Comparison of ENCODE assay signal across 19 cellular contexts in the genomic region with DNA sequence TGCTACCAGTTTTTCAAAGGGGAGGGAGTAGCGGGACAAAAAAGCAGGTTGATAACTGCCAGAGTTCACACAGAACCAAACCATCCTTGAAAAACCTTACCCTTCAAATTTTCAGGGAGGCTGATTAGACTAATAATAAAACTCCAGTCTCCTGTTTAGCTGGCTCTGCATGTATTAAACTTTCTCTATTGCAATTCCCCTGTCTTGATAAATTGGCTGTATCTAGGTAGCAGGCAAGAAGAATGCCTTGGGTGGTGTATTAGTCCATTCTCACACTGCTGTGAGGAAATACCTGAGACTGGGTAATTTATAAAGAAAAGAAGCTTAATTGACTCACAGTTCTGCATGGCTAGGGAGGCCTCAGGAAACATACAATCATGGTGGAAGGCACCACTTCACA. TPM values are rescaled to one million over a fixed set of nuclear protein-coding genes. Genes with fewer than 3 reads are reported as not detected.
DNase-seq lines count a peak whose midpoint lies in the region; ATAC-seq and TF ChIP-seq lines count a peak whose summit lies in the region.
"Had no signal": no experiment of that assay in that cellular context is flagged by ENCODE, and none has a peak within 500 bp of the region (broad histone marks: within the 10 kb centered on the region; RNA-seq: fewer than 3 reads in every experiment).

No MANE protein-coding gene starts in this region.

- H2BK12ac ChIP-seq in neuronal stem cell (ENCODE audit: low read length), result no peak overlapping the region

- H3K79me1 ChIP-seq in mesendoderm (ENCODE audit: low read length) (no peaks in the 10 kb centered on the region), neuronal stem cell (ENCODE audit: low read depth, low read length) (no peaks in the 10 kb centered on the region)

- ATAC-seq in WTC11, result no peak

- TF ChIP-seq CTCF in WTC11 (IDR thresholded peaks at IDR 0.05), result no peak
- TF ChIP-seq CTCF in type B pancreatic cell (conservative IDR thresholded peaks at IDR 0.05), result no peak

- CTCF ChIA-PET in WTC11 (lab: Charles Lee), result no interaction called here
- CTCF ChIA-PET in CD8-positive, alpha-beta memory T cell (lab: Charles Lee), result no interaction called here

- H3K27ac Mint-ChIP-seq in WTC11 (peak overlapping the region; percentile 73; the same call in 1 of the 2 replicates), type B pancreatic cell (no peak overlapping the region)
- no peak overlapping the region for H3K27ac Mint-ChIP-seq in CD8-positive, alpha-beta memory T cell
- H3K27ac Mint-ChIP-seq: CD14-positive monocyte; CD4-positive, alpha-beta memory T cell; CD4-positive, CD25-positive, alpha-beta regulatory T cell had no signal

- H3K36me3 ChIP-seq in mesendoderm (ENCODE audit: control insufficient read depth, insufficient read depth, low read length) (peaks cover 7% of the 10 kb centered on the region), neuronal stem cell (replicated peaks in 1 of 2; ENCODE audit: control insufficient read depth in 2 of 2, insufficient read depth in 2 of 2, low read length in 2 of 2) (no peaks in the 10 kb centered on the region)
- no peaks in the 10 kb centered on the region for H3K36me3 ChIP-seq in CD8-positive, alpha-beta memory T cell (ENCODE audit: insufficient read depth, low read length)
- H3K36me3 ChIP-seq: BE2C, BLaER1 had no signal

- no peak overlapping the region for H3K18ac ChIP-seq in mesendoderm (ENCODE audit: low read length)
- H3K18ac ChIP-seq in neuronal stem cell (ENCODE audit: low read length), result no peak overlapping the region

- H3K27me3 ChIP-seq in mesendoderm (ENCODE audit: insufficient read depth, low read length, poor library complexity) (no peaks in the 10 kb centered on the region), neuronal stem cell (ENCODE audit: control insufficient read depth in 3 of 3, insufficient read depth in 3 of 3, low read depth in 1 of 3, low read length in 3 of 3) (peaks cover 0 to 8% (median 0%) of the 10 kb centered on the region in 3 experiments)
- H3K27me3 ChIP-seq in CD8-positive, alpha-beta memory T cell (ENCODE audit: insufficient read depth, low read length, poor library complexity, severe bottlenecking), result no peaks in the 10 kb centered on the region
- H3K27me3 ChIP-seq: BE2C had no signal

- peak overlapping the region; percentile 28 for H3K27ac ChIP-seq in mesendoderm (ENCODE audit: low read depth, low read length)
- no peak overlapping the region for H3K27ac ChIP-seq in CD8-positive, alpha-beta memory T cell (ENCODE audit: low read depth, low read length)
- no peak overlapping the region for H3K27ac ChIP-seq in neuronal stem cell (replicated peaks; ENCODE audit: low read length)
- H3K27ac ChIP-seq: BLaER1 had no signal

- H3K4me1 ChIP-seq in mesendoderm (ENCODE audit: control insufficient read depth, low read depth, low read length) (peaks cover 2% of the 10 kb centered on the region), neuronal stem cell (ENCODE audit: control insufficient read depth in 2 of 2, insufficient read depth in 1 of 2, low read depth in 1 of 2, low read length in 2 of 2) (no peaks in the 10 kb centered on the region)
- H3K4me1 ChIP-seq in CD8-positive, alpha-beta memory T cell (ENCODE audit: insufficient read depth, low read length), result no peaks in the 10 kb centered on the region
- H3K4me1 ChIP-seq: BE2C, Caco-2 had no signal

- H3K4me2 ChIP-seq in mesendoderm (ENCODE audit: low read length) (no peak overlapping the region), neuronal stem cell (ENCODE audit: insufficient read depth, low read length, poor library complexity, severe bottlenecking) (no peak overlapping the region)
- H3K4me2 ChIP-seq: BLaER1 had no signal

- no peak overlapping the region for H3K4me3 ChIP-seq in mesendoderm (ENCODE audit: low read length)
- no peak overlapping the region for H3K4me3 ChIP-seq in CD8-positive, alpha-beta memory T cell (ENCODE audit: low read length)
- no peak overlapping the region for H3K4me3 ChIP-seq in neuronal stem cell (ENCODE audit: low read length in 2 of 2)
- H3K4me3 ChIP-seq: BLaER1 had no signal

- no peak overlapping the region for H2BK15ac ChIP-seq in mesendoderm (replicated peaks; ENCODE audit: low read depth)
- H2BK15ac ChIP-seq in neuronal stem cell (ENCODE audit: low read length), result no peak overlapping the region

- no peak overlapping the region for H2BK120ac ChIP-seq in mesendoderm (ENCODE audit: low read depth, low read length)
- H2BK120ac ChIP-seq in neuronal stem cell (ENCODE audit: low read depth, low read length), result no peak overlapping the region

- H3K79me2 ChIP-seq in mesendoderm (ENCODE audit: control insufficient read depth, insufficient read depth, low read length), result peaks cover 8% of the 10 kb centered on the region

- H4K8ac ChIP-seq in mesendoderm (ENCODE audit: low read depth, low read length), result no peak overlapping the region
- no peak overlapping the region for H4K8ac ChIP-seq in neuronal stem cell (ENCODE audit: low read depth, low read length)

- H3K27me3 Mint-ChIP-seq in WTC11 (ENCODE audit: low read depth) (no peaks in the 10 kb centered on the region), type B pancreatic cell (peaks cover 7% of the 10 kb centered on the region)
- peaks cover 0 to 6% of the 10 kb centered on the region in 2 donors for H3K27me3 Mint-ChIP-seq in CD8-positive, alpha-beta memory T cell

- no peak overlapping the region for H3K14ac ChIP-seq in neuronal stem cell (ENCODE audit: low read length)

- H2AK5ac ChIP-seq in mesendoderm (ENCODE audit: low read length) (no peak overlapping the region), neuronal stem cell (ENCODE audit: low read depth, low read length) (no peak overlapping the region)

- H3K9me3 Mint-ChIP-seq in WTC11 (no peaks in the 10 kb centered on the region), type B pancreatic cell (no peaks in the 10 kb centered on the region)
- H3K9me3 Mint-ChIP-seq in CD8-positive, alpha-beta memory T cell, result peaks cover 0 to 5% (median 3%) of the 10 kb centered on the region in 5 donors

- H3K9ac ChIP-seq in mesendoderm (ENCODE audit: low read length), result no peak overlapping the region
- H3K9ac ChIP-seq in neuronal stem cell (ENCODE audit: low read depth, low read length, poor library complexity), result no peak overlapping the region
- H3K9ac ChIP-seq: BLaER1 had no signal

- H4K5ac ChIP-seq in mesendoderm (ENCODE audit: low read length), result no peak overlapping the region

- no peak overlapping the region for H2AFZ ChIP-seq in neuronal stem cell (ENCODE audit: low read length)

- POLR2A ChIA-PET in WTC11 (lab: Charles Lee), result no interaction called here
- POLR2A ChIA-PET in CD8-positive, alpha-beta memory T cell (lab: Charles Lee), result no interaction called here

- H3K23ac ChIP-seq in mesendoderm (ENCODE audit: low read length) (no peak overlapping the region), neuronal stem cell (ENCODE audit: low read depth, low read length, poor library complexity) (no peak overlapping the region)

- H2BK5ac ChIP-seq in mesendoderm (ENCODE audit: low read length), result no peak overlapping the region
- no peak overlapping the region for H2BK5ac ChIP-seq in neuronal stem cell (ENCODE audit: low read length)

- peaks cover 82% of the 10 kb centered on the region for H3K4me1 Mint-ChIP-seq in WTC11
- no peaks in the 10 kb centered on the region for H3K4me1 Mint-ChIP-seq in CD8-positive, alpha-beta memory T cell
- H3K4me1 Mint-ChIP-seq in type B pancreatic cell (ENCODE audit: unreplicated experiment), result no peaks in the 10 kb centered on the region
- H3K4me1 Mint-ChIP-seq: CD4-positive, alpha-beta memory T cell; CD4-positive, CD25-positive, alpha-beta regulatory T cell had no signal

- peaks cover 75% of the 10 kb centered on the region for H3K36me3 Mint-ChIP-seq in WTC11
- H3K36me3 Mint-ChIP-seq in CD8-positive, alpha-beta memory T cell, result peaks cover 0 to 8% (median 0%) of the 10 kb centered on the region in 3 donors
- peaks cover 4% of the 10 kb centered on the region for H3K36me3 Mint-ChIP-seq in type B pancreatic cell
- H3K36me3 Mint-ChIP-seq: CD14-positive monocyte; CD4-positive, CD25-positive, alpha-beta regulatory T cell had no signal

- H3K56ac ChIP-seq in mesendoderm (ENCODE audit: low read length), result no peak overlapping the region

- H3K4me3 Mint-ChIP-seq in WTC11 (no peak overlapping the region), type B pancreatic cell (no peak overlapping the region)
- no peak overlapping the region for H3K4me3 Mint-ChIP-seq in CD8-positive, alpha-beta memory T cell
- H3K4me3 Mint-ChIP-seq: CD4-positive, CD25-positive, alpha-beta regulatory T cell had no signal

- no CpG with 5 or more reads among the region's 1 CpG for WGBS in mesendoderm (ENCODE audit: extremely low coverage, insufficient coverage, low lambda C conversion rate)
- no CpG with 5 or more reads among the region's 1 CpG for WGBS in neuronal stem cell (ENCODE audit: extremely low coverage in 2 of 2, insufficient read length in 2 of 2, insufficient replicate concordance in 1 of 2), 2 donors

- no peaks in the 10 kb centered on the region for H3K9me3 ChIP-seq in CD8-positive, alpha-beta memory T cell (ENCODE audit: low read length)
- no peaks in the 10 kb centered on the region for H3K9me3 ChIP-seq in neuronal stem cell (replicated peaks in 1 of 2; ENCODE audit: control insufficient read depth in 2 of 2, insufficient read depth in 1 of 2, low read depth in 1 of 2, low read length in 2 of 2)
- H3K9me3 ChIP-seq: BE2C, Caco-2 had no signal

- DNase-seq in WTC11 (ENCODE audit: low spot score), result no peak
- DNase-seq in mesendoderm, result no peak
- DNase-seq in CD8-positive, alpha-beta memory T cell, result no peak
- DNase-seq in neuronal stem cell (ENCODE audit: low spot score), result no peak
- no peak for DNase-seq in type B pancreatic cell (ENCODE audit: extremely low spot score, unreplicated experiment)
- DNase-seq: 8988T; ACHN; BE2C; C1 segment of cervical spinal cord; Caco-2; Calu3; CD4-positive, alpha-beta memory T cell; CD4-positive, CD25-positive, alpha-beta regulatory T cell; DMS79 treated with DMSO at 0.1 percent for 48 hours; GF-D8 had no signal

- H4K91ac ChIP-seq in neuronal stem cell (ENCODE audit: low read depth, low read length, poor library complexity), result no peak overlapping the region

- H3K4ac ChIP-seq in mesendoderm (ENCODE audit: low read depth, low read length), result no peak overlapping the region
- H3K4ac ChIP-seq in neuronal stem cell (ENCODE audit: low read length), result no peak overlapping the region

TF ChIP-seq in WTC11, 78 proteins besides CTCF, POLR2A, EP300 and RAD21 (continues in another document):
- no peak for TF ChIP-seq ZNF232 (CRISPR knock-in tag; IDR thresholded peaks at IDR 0.05)

RNA-seq across cellular contexts. Expression of a gene that starts 18.1 kb away (rescaled TPM):
- total RNA-seq in WTC11 (2021) (29.2 to 31.3 TPM (median 29.5 TPM) in 3 replicates), type B pancreatic cell (ENCODE audit: low replicate concordance) (0.64 and 55.3 TPM in 2 replicates)
- 12.1 TPM for polyA plus RNA-seq in mesendoderm (2013, experiment 1 of 2)
- 12.4 TPM for polyA plus RNA-seq in mesendoderm (2013, experiment 2 of 2)
- not detected for total RNA-seq in CD8-positive, alpha-beta memory T cell
- not detected for polyA plus RNA-seq in CD8-positive, alpha-beta memory T cell
- polyA plus RNA-seq in neuronal stem cell (2013, experiment 1 of 2), result 125 TPM
- 126 TPM for polyA plus RNA-seq in neuronal stem cell (2013, experiment 2 of 2)
- total RNA-seq: A673; Calu3; CD4-positive, alpha-beta memory T cell; CD4-positive, CD25-positive, alpha-beta regulatory T cell had no signal
- polyA plus RNA-seq: CD14-positive monocyte; CD4-positive, alpha-beta memory T cell; CD4-positive, CD25-positive, alpha-beta regulatory T cell had no signal

RNA-seq across cellular contexts. Expression of a gene that starts 47.8 kb away (rescaled TPM):
- 0.24 to 0.34 TPM (median 0.27 TPM) in 3 replicates for total RNA-seq in WTC11 (2021)
- 0.56 TPM for polyA plus RNA-seq in mesendoderm (2013, experiment 1 of 2)
- polyA plus RNA-seq in mesendoderm (2013, experiment 2 of 2), result 0.36 TPM
- total RNA-seq in CD8-positive, alpha-beta memory T cell, result not detected
- not detected for polyA plus RNA-seq in CD8-positive, alpha-beta memory T cell
- 4.5 TPM for polyA plus RNA-seq in neuronal stem cell (2013, experiment 1 of 2)
- 4.0 TPM for polyA plus RNA-seq in neuronal stem cell (2013, experiment 2 of 2)
- 0.87 TPM in 1 of 2 replicates, not detected in the other for total RNA-seq in type B pancreatic cell (ENCODE audit: low replicate concordance)
- total RNA-seq: A673; Caco-2; Calu3; CD4-positive, alpha-beta memory T cell; CD4-positive, CD25-positive, alpha-beta regulatory T cell had no signal
- polyA plus RNA-seq: AG04450, CD14-positive monocyte had no signal
